In the genomic region with DNA sequence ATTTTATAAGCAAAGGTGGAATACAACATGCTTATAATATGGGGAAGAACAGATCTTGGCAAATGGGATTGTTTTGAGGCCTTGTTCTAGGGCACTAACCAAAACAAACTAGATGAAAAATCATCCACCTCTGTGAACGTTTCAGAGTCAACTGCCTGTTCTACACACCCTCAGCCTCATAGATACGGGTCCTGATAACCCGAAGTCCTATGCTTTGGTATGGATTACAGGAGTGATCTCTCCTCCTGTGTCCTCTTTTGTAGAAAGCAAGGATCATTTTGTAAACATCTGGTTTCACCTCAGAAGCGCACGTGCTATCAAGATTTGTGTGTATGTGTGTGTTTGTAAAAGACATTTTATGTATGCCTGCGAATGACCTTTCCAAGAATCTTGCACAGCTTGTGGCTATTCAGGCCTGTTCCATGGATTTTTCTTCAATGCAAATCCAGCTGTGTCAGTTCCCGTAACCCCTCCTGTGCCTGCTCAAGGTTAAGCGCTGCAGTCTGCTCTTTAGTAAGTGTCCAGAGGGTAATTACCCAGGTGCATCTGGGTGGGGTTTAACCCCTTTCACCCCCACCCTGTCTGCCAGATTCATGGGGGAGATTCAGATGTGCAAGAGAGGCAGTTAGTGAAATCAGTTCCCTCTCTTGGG, we compare ENCODE assay signal across 23 cellular contexts.
DNase-seq lines count a peak whose midpoint lies in the region; TF ChIP-seq lines count a peak whose summit lies in the region.
"Had no signal": no experiment of that assay in that cellular context is flagged by ENCODE, and none has a peak within 500 bp of the region (broad histone marks: within the 10 kb centered on the region; RNA-seq: fewer than 3 reads in every experiment).

No MANE protein-coding gene starts in this region.

- DNase-seq in COLO668 (lab: John Stamatoyannopoulos, UW; ENCODE audit: unreplicated experiment) (peak; percentile 46), SK-N-DZ (ENCODE audit: low spot score) (peak; percentile 16), islet precursor cell (peak; percentile 55), spleen (no peak), lower leg skin (ENCODE audit: low spot score in 2 of 2) (no peak), left ventricle myocardium inferior (no peak)
- no peak for DNase-seq in effector CD8-positive, alpha-beta T cell (lab: John Stamatoyannopoulos, UW)
- DNase-seq: activated CD4-positive, alpha-beta memory T cell treated with anti-CD3 and anti-CD28 coated beads, Interleukin-2, amount 10 ng/mL, durations not matched to agents 7 days and 5 days; activated naive CD4-positive, alpha-beta T cell; activated T-cell treated with anti-CD3 and anti-CD28 coated beads, Interleukin-2, amount 50 U/mL, for 1 hour; erythroblast; foreskin melanocyte; mesenchymal stem cell; naive B cell; NCI-H1694 treated with DMSO at 0.1 percent for 48 hours; OCI-M1; ovary; SIG-M5; testis; WERI-Rb-1 had no signal

- H3K36me3 ChIP-seq in HUES6 (ENCODE audit: control insufficient read depth, insufficient read depth, low read length) (no peaks in the 10 kb centered on the region), spleen (no peaks in the 10 kb centered on the region), left ventricle myocardium inferior (no peaks in the 10 kb centered on the region)
- H3K36me3 ChIP-seq: ovary, WERI-Rb-1 had no signal

- TF ChIP-seq POLR2A in spleen (IDR thresholded peaks at IDR 0.05): no peak
- no peak for TF ChIP-seq POLR2A in lower leg skin (IDR thresholded peaks at IDR 0.05)

- H3K4me3 ChIP-seq in HUES6 (ENCODE audit: low read depth, low read length) (no peak overlapping the region), spleen (no peak overlapping the region), lower leg skin (ENCODE audit: low read depth, poor library complexity, severe bottlenecking) (no peak overlapping the region), left ventricle myocardium inferior (no peak overlapping the region)
- H3K4me3 ChIP-seq: ovary, testis had no signal

- peak overlapping the region; percentile 22 for H3K9ac ChIP-seq in HUES6 (ENCODE audit: low read length)
- H3K9ac ChIP-seq: KMS-11 had no signal

- H3K27ac ChIP-seq in HUES6 (ENCODE audit: low read depth, low read length): no peak overlapping the region
- peak overlapping the region in 1 of 8 donors; percentile 66 for H3K27ac ChIP-seq in spleen
- no peak overlapping the region for H3K27ac ChIP-seq in left ventricle myocardium inferior (replicated peaks)
- H3K27ac ChIP-seq: C4-2B, KMS-11, ovary, testis, WERI-Rb-1 had no signal

- 75 to 83% (median 80%) methylated on average over 8 of the region's 8 CpGs for WGBS in spleen, 5 donors
- 82 to 86% methylated on average over 8 of the region's 8 CpGs for WGBS in lower leg skin, 2 donors

- intact Hi-C loops in spleen (cut with DNase I; ENCODE audit: low total_unique reads) (no loop called here), lower leg skin (cut with DNase I; ENCODE audit: low total_unique reads) (no loop called here), left ventricle myocardium inferior (cut with micrococcal nuclease) (no loop called here)

- H3K9me3 ChIP-seq in HUES6 (ENCODE audit: control insufficient read depth, insufficient read depth, low read depth, low read length): no peaks in the 10 kb centered on the region
- no peaks in the 10 kb centered on the region for H3K9me3 ChIP-seq in spleen
- H3K9me3 ChIP-seq in left ventricle myocardium inferior (replicated peaks): no peaks in the 10 kb centered on the region
- H3K9me3 ChIP-seq: ovary, testis had no signal

- H3K4me1 ChIP-seq in HUES6 (ENCODE audit: control insufficient read depth, insufficient read depth, low read length) (peaks cover 64% of the 10 kb centered on the region), spleen (peaks cover 0 to 13% (median 0%) of the 10 kb centered on the region in 6 donors), left ventricle myocardium inferior (peaks cover 51% of the 10 kb centered on the region)
- H3K4me1 ChIP-seq: testis had no signal

- no peaks in the 10 kb centered on the region for H3K27me3 ChIP-seq in HUES6 (ENCODE audit: control insufficient read depth, insufficient read depth, low read length)
- no peaks in the 10 kb centered on the region for H3K27me3 ChIP-seq in spleen (replicated peaks in 1 of 7)
- H3K27me3 ChIP-seq in left ventricle myocardium inferior (ENCODE audit: low read depth): no peaks in the 10 kb centered on the region
- H3K27me3 ChIP-seq: ovary, testis had no signal

- TF ChIP-seq CTCF in spleen (IDR thresholded peaks at IDR 0.05 in 8 of 11, conservative IDR thresholded peaks at IDR 0.05 in 3 of 11) (no peak), lower leg skin (IDR thresholded peaks at IDR 0.05) (no peak), left ventricle myocardium inferior (IDR thresholded peaks at IDR 0.05; ENCODE audit: borderline replicate concordance) (no peak)

Comparison
In these comparisons a context has a peak if more than half of its experiments do, and no peak if none do; other contexts are left out.
1. DNase-seq: peak in COLO668 (single experiment), SK-N-DZ (single experiment) and islet precursor cell (single experiment); none in spleen (single experiment), effector CD8-positive, alpha-beta T cell (single experiment), lower leg skin (0 of 2) and left ventricle myocardium inferior (single experiment).